Comparison of ENCODE assay signal across 16 cellular contexts in genomic region chr11:34056672-34057071, GRCh38. TPM values are rescaled to one million over a fixed set of nuclear protein-coding genes. Genes with fewer than 3 reads are reported as not detected.
DNase-seq lines count a peak whose midpoint lies in the region; ATAC-seq and TF ChIP-seq lines count a peak whose summit lies in the region.
"Had no signal": no experiment of that assay in that cellular context is flagged by ENCODE, and none has a peak within 500 bp of the region (broad histone marks: within the 10 kb centered on the region; RNA-seq: fewer than 3 reads in every experiment).

No MANE protein-coding gene starts in this region.

- H4K20me1 ChIP-seq in OCI-LY1 (ENCODE audit: insufficient read depth, low read length) (peaks cover 11% of the 10 kb centered on the region; the same call in 1 of the 2 replicates), neural progenitor cell (ENCODE audit: low read depth) (peaks cover 80% of the 10 kb centered on the region)

- H3K9me3 Mint-ChIP-seq in activated T-cell treated with anti-CD3 and anti-CD28 coated beads, Interleukin-2, amount 50 U/mL, for 4 hours: no peaks in the 10 kb centered on the region
- H3K9me3 Mint-ChIP-seq in neural progenitor cell: no peaks in the 10 kb centered on the region
- H3K9me3 Mint-ChIP-seq: IgD-negative memory B cell had no signal

- H2AFZ ChIP-seq in OCI-LY1 (ENCODE audit: low read length): no peak overlapping the region
- H2AFZ ChIP-seq in neural progenitor cell (replicated peaks): no peak overlapping the region

- H3K4me1 ChIP-seq in OCI-LY1 (ENCODE audit: insufficient read depth, low read length, severe bottlenecking): peaks cover 40% of the 10 kb centered on the region
- H3K4me1 ChIP-seq in neural progenitor cell: peaks cover 18% of the 10 kb centered on the region
- H3K4me1 ChIP-seq in tibial nerve: peaks cover 0 to 80% (median 46%) of the 10 kb centered on the region in 4 donors
- H3K4me1 ChIP-seq in ovary (ENCODE audit: insufficient read depth): peaks cover 8% of the 10 kb centered on the region

- peak overlapping the region; percentile 46 for H3K4me3 Mint-ChIP-seq in activated T-cell treated with anti-CD3 and anti-CD28 coated beads, Interleukin-2, amount 50 U/mL, for 4 hours
- H3K4me3 Mint-ChIP-seq in neural progenitor cell: no peak overlapping the region

- H3K9me3 ChIP-seq in OCI-LY1 (ENCODE audit: low read length) (no peaks in the 10 kb centered on the region), neural progenitor cell (ENCODE audit: low read depth) (no peaks in the 10 kb centered on the region), tibial nerve (no peaks in the 10 kb centered on the region), ovary (no peaks in the 10 kb centered on the region)

- no peak for DNase-seq in activated T-cell treated with anti-CD3 and anti-CD28 coated beads, Interleukin-2, amount 50 U/mL, for 4 hours
- DNase-seq in activated T-cell treated with anti-CD3 and anti-CD28 coated beads for 4 hours (no peak), epithelial cell of proximal tubule (ENCODE audit: low read depth) (no peak), neural progenitor cell (ENCODE audit: low spot score) (no peak), tibial nerve (ENCODE audit: low spot score in 2 of 2) (no peak), ovary (no peak), HUDEP-2 (lab: John Stamatoyannopoulos, UW; ENCODE audit: unreplicated experiment in 76 of 76) (no peak)
- DNase-seq: activated CD8-positive, alpha-beta memory T cell treated with anti-CD3 and anti-CD28 coated beads, Interleukin-2, amount 50 U/mL, for 4 hours; amygdala; dermis blood vessel endothelial cell; DMS153; NCI-H187; SHP77; stimulated activated CD4-positive, alpha-beta T cell treated with anti-CD3 and anti-CD28 coated beads, Interleukin-12 subunit alpha, Interleukin-12 subunit beta, amount 100 ng/mL, for 4 hours had no signal

- TF ChIP-seq EP300 in tibial nerve (IDR thresholded peaks at IDR 0.05) (no peak), ovary (IDR thresholded peaks at IDR 0.05) (no peak)

- H3K4me2 ChIP-seq in OCI-LY1 (ENCODE audit: low read length) (peak overlapping the region; percentile 63; the same call in 1 of the 2 replicates), neural progenitor cell (peak overlapping the region; percentile 88)

- intact Hi-C loops in ovary (cut with DNase I): loop anchor here in 3 of 4 donors (10.0 kb wide), 2 partner anchors 48 to 218 kb away; partner anchors contain the start of gene NAT10 (in 2 of the 3)

- H3K27ac ChIP-seq in OCI-LY1 (ENCODE audit: low read depth, low read length, poor library complexity, severe bottlenecking) (no peak overlapping the region), neural progenitor cell (no peak overlapping the region), tibial nerve (peak overlapping the region in 1 of 4 donors; percentile 23), ovary (no peak overlapping the region)

- peaks cover 43% of the 10 kb centered on the region for H3K4me1 Mint-ChIP-seq in activated T-cell treated with anti-CD3 and anti-CD28 coated beads, Interleukin-2, amount 50 U/mL, for 4 hours (ENCODE audit: low read depth)
- peaks cover 21% of the 10 kb centered on the region for H3K4me1 Mint-ChIP-seq in neural progenitor cell

- 25% methylated on average over 2 of the region's 2 CpGs for WGBS in tibial nerve, 2 donors
- 27 to 37% (median 34%) methylated on average over 2 of the region's 2 CpGs for WGBS in ovary, 3 donors

- H3K27ac Mint-ChIP-seq in neural progenitor cell: no peak overlapping the region

- H3K9me2 ChIP-seq in OCI-LY1 (ENCODE audit: low read depth, low read length): no peaks in the 10 kb centered on the region

- no peak overlapping the region for H3K4me3 ChIP-seq in OCI-LY1 (ENCODE audit: low read depth, low read length, poor library complexity, severe bottlenecking)
- H3K4me3 ChIP-seq in epithelial cell of proximal tubule (ENCODE audit: low read depth, low read length): peak overlapping the region; percentile 4
- peak overlapping the region; percentile 100 for H3K4me3 ChIP-seq in neural progenitor cell
- H3K4me3 ChIP-seq in tibial nerve: no peak overlapping the region
- H3K4me3 ChIP-seq in ovary: no peak overlapping the region

- no peaks in the 10 kb centered on the region for H3K27me3 Mint-ChIP-seq in activated T-cell treated with anti-CD3 and anti-CD28 coated beads, Interleukin-2, amount 50 U/mL, for 4 hours (ENCODE audit: low read depth)
- peaks cover 5% of the 10 kb centered on the region for H3K27me3 Mint-ChIP-seq in neural progenitor cell (ENCODE audit: insufficient read depth, low read depth)
- H3K27me3 Mint-ChIP-seq: IgD-negative memory B cell had no signal

- no peak for ATAC-seq in activated T-cell treated with anti-CD3 and anti-CD28 coated beads, Interleukin-2, amount 50 U/mL, for 4 hours

- H3F3A ChIP-seq in OCI-LY1 (ENCODE audit: insufficient read depth, low read length): no peaks in the 10 kb centered on the region
- peaks cover 20% of the 10 kb centered on the region for H3F3A ChIP-seq in neural progenitor cell (ENCODE audit: low read depth)

- H3K79me2 ChIP-seq in OCI-LY1 (ENCODE audit: insufficient read depth, low read length): peaks cover 95% of the 10 kb centered on the region
- H3K79me2 ChIP-seq in neural progenitor cell (ENCODE audit: low read depth): peaks cover 96% of the 10 kb centered on the region

- peaks cover 17% of the 10 kb centered on the region for H3K36me3 Mint-ChIP-seq in activated T-cell treated with anti-CD3 and anti-CD28 coated beads, Interleukin-2, amount 50 U/mL, for 4 hours (ENCODE audit: insufficient read depth)
- peaks cover 36% of the 10 kb centered on the region for H3K36me3 Mint-ChIP-seq in neural progenitor cell
- H3K36me3 Mint-ChIP-seq: IgD-negative memory B cell had no signal

- H3K27me3 ChIP-seq in OCI-LY1 (ENCODE audit: insufficient read depth, low read length) (no peaks in the 10 kb centered on the region), neural progenitor cell (no peaks in the 10 kb centered on the region), tibial nerve (no peaks in the 10 kb centered on the region), ovary (no peaks in the 10 kb centered on the region)

- TF ChIP-seq POLR2A in tibial nerve (IDR thresholded peaks at IDR 0.05) (no peak), ovary (IDR thresholded peaks at IDR 0.05) (no peak)

- TF ChIP-seq CTCF in OCI-LY1 (IDR thresholded peaks at IDR 0.05; ENCODE audit: low read length) (no peak), epithelial cell of proximal tubule (conservative IDR thresholded peaks at IDR 0.05; ENCODE audit: low read depth, low read length) (no peak), neural progenitor cell (IDR thresholded peaks at IDR 0.05) (no peak), tibial nerve (IDR thresholded peaks at IDR 0.05) (no peak), ovary (IDR thresholded peaks at IDR 0.05) (no peak)

- H3K36me3 ChIP-seq in OCI-LY1 (ENCODE audit: insufficient read depth, low read length) (peaks cover 86% of the 10 kb centered on the region), neural progenitor cell (peaks cover 21% of the 10 kb centered on the region), tibial nerve (peaks cover 0 to 10% (median 0%) of the 10 kb centered on the region in 3 donors), ovary (no peaks in the 10 kb centered on the region)

- H3K9ac ChIP-seq in OCI-LY1 (ENCODE audit: low read length) (no peak overlapping the region), neural progenitor cell (no peak overlapping the region)

RNA-seq across cellular contexts. Expression of gene CAPRIN1, which starts 5.1 kb away (rescaled TPM):
- 100 to 1,000 TPM; 315 to 356 (median 341) TPM for total RNA-seq in activated T-cell treated with anti-CD3 and anti-CD28 coated beads, Interleukin-2, amount 50 U/mL, for 4 hours
- 172 and 222 TPM in 2 replicates for total RNA-seq in epithelial cell of proximal tubule
- total RNA-seq in neural progenitor cell (ENCODE audit: low replicate concordance): 275 and 498 TPM in 2 replicates
- 100 to 1,000 TPM; 121 to 167 (median 150) TPM for total RNA-seq in tibial nerve
- 100 to 1,000 TPM; 107 to 196 (median 160) TPM for total RNA-seq in ovary
- 100 to 1,000 TPM in 1 of 2 donors, 10 to 100 TPM in 1; 74.2 to 214 TPM for polyA plus RNA-seq in ovary

RNA-seq across cellular contexts. Expression of gene NAT10, which starts 48.8 kb away (rescaled TPM):
- total RNA-seq in activated T-cell treated with anti-CD3 and anti-CD28 coated beads, Interleukin-2, amount 50 U/mL, for 4 hours: 100 to 1,000 TPM; 203 to 213 (median 213) TPM
- total RNA-seq in epithelial cell of proximal tubule (19.8 and 36.8 TPM in 2 replicates), neural progenitor cell (ENCODE audit: low replicate concordance) (42.9 and 44.6 TPM in 2 replicates), tibial nerve (10 to 100 TPM; 34.3 to 41.4 (median 38.7) TPM), ovary (10 to 100 TPM; 20.5 to 60.9 (median 49.1) TPM)
- polyA plus RNA-seq in ovary: 10 to 100 TPM; 19.8 to 60.2 TPM

Comparison
In these comparisons a context has a peak if more than half of its experiments do, and no peak if none do; other contexts are left out.
1. H3K4me3 ChIP-seq: peak in epithelial cell of proximal tubule (single experiment) and neural progenitor cell (single experiment); none in OCI-LY1 (single experiment), tibial nerve (0 of 4) and ovary (single experiment).